20 cellular contexts compared by ENCODE assay signal in the genomic region with DNA sequence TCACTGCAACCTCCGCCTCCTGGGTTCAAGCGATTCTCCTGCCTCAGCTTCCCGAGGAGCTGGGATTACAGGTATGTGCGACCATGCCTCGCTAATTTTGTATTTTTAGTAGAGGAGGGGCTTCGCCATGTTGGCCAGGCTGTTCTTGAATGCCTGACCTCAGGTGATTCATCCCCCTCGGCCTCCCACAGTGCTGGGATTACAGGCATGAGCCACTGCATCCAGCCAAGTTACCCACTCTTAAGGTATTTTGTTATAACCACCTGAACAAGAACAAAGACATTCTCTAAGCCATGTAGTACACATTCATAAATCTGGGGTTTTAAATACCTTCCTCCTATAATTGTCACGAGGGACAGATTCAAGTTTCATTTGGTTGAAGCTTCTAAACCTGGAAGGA. TPM values are rescaled to one million over a fixed set of nuclear protein-coding genes. Genes with fewer than 3 reads are reported as not detected.
"Had no signal": no experiment of that assay in that cellular context is flagged by ENCODE, and none has a peak within 500 bp of the region (broad histone marks: within the 10 kb centered on the region; RNA-seq: fewer than 3 reads in every experiment).

No MANE protein-coding gene starts in this region.

- DNase-seq: activated CD4-positive, alpha-beta T cell treated with anti-CD3 and anti-CD28 coated beads, Interleukin-2, amount 50 U/mL, for 1 hour; activated CD8-positive, alpha-beta memory T cell treated with anti-CD3 and anti-CD28 coated beads for 24 hours; activated gamma-delta T cell treated with Interleukin-2 at 50 U/mL for 16 hours; amniotic stem cell; brain microvascular endothelial cell; dermis blood vessel endothelial cell; effector memory CD8-positive, alpha-beta T cell; left ventricle myocardium inferior; mucosa of descending colon; naive thymus-derived CD4-positive, alpha-beta T cell; nucleus accumbens; right cardiac atrium; stimulated activated CD4-positive, alpha-beta T cell treated with anti-CD3 and anti-CD28 coated beads, Interleukin-4, amount 100 ng/mL, for 4 hours; stimulated activated CD8-positive, alpha-beta memory T cell treated with anti-CD3 and anti-CD28 coated beads, Interleukin-4, amount 100 ng/mL, for 48 hours; stimulated activated naive CD4-positive, alpha-beta T cell treated with Interleukin-2 at 50 U/mL for 16 hours; transverse colon had no signal

- H3K36me3 ChIP-seq: brain microvascular endothelial cell, gastroesophageal sphincter, left ventricle myocardium inferior, transverse colon had no signal

- ATAC-seq: activated CD4-positive, CD25-positive, alpha-beta regulatory T cell treated with anti-CD3 and anti-CD28 coated beads, Interleukin-2, amount 50 U/mL, for 24 hours; effector memory CD8-positive, alpha-beta T cell; gastroesophageal sphincter; naive thymus-derived CD4-positive, alpha-beta T cell; right cardiac atrium had no signal

- H3K27me3 ChIP-seq: brain microvascular endothelial cell, gastroesophageal sphincter, transverse colon had no signal

- H3K4me3 ChIP-seq: gastroesophageal sphincter, left ventricle myocardium inferior, mucosa of descending colon, skin epidermis, transverse colon had no signal

RNA-seq across cellular contexts. Expression of gene CHST6, which starts 18.4 kb away (rescaled TPM):
- total RNA-seq: T-helper 2 cell treated with Interferon-gamma antibody and Interleukin-4, amounts not matched to agents 100 ng/mL and 5 ng/mL, for 36 hours had no signal
- polyA plus RNA-seq: naive thymus-derived CD4-positive, alpha-beta T cell had no signal

RNA-seq across cellular contexts. Expression of gene CHST5, which starts 59.1 kb away (rescaled TPM):
- total RNA-seq: dermis blood vessel endothelial cell; gastroesophageal sphincter; naive thymus-derived CD4-positive, alpha-beta T cell; T-helper 2 cell treated with Interferon-gamma antibody and Interleukin-4, amounts not matched to agents 100 ng/mL and 5 ng/mL, for 36 hours had no signal
- polyA plus RNA-seq: naive thymus-derived CD4-positive, alpha-beta T cell had no signal
